In the genomic region with DNA sequence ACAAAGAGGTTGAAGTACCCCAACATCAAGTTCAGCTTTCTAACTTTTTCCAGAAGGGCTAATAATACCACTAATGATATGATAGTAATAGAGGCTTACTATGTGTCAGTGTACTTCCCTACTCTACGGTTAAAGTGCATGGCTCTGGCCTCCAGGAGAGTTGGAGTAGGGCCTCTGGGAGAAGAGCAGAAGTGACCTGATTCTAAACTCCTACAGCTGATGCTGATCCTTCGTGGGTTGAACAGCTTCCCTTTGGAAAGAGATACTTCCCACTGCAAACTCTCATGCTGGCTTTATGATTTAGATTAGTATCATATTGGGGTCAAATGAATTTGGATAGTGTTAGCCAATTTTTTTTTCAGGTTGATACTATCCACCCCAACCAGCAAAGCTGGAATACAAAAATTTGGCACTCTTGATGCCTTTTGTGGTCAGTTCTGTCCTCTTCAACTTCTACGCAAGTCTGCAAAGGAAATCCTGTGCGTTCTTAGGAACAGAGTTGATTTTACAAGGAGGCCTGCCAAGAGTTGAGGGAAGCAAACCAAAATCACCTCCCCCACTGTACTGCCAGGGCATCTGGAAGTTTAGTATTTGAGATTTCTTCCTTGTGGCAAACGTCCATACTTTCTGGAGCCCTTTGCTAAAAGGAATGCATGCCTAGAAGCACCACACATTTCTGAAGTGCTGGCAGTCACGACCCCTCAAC, we compare ENCODE assay signal across 13 cellular contexts. TPM values are rescaled to one million over a fixed set of nuclear protein-coding genes. Genes with fewer than 3 reads are reported as not detected.
DNase-seq lines count a peak whose midpoint lies in the region; ATAC-seq and TF ChIP-seq lines count a peak whose summit lies in the region.
"Had no signal": no experiment of that assay in that cellular context is flagged by ENCODE, and none has a peak within 500 bp of the region (broad histone marks: within the 10 kb centered on the region; RNA-seq: fewer than 3 reads in every experiment).

No MANE protein-coding gene starts in this region.

- TF ChIP-seq CTCF in adrenal gland (IDR thresholded peaks at IDR 0.05) (no peak), heart right ventricle (IDR thresholded peaks at IDR 0.05) (no peak)

- intact Hi-C loops in adrenal gland (cut with DNase I) (no loop called here), heart right ventricle (cut with DNase I) (no loop called here)

- WGBS in adrenal gland, 4 donors, result 45 to 58% (median 50%) methylated on average over 6 of the region's 6 CpGs
- WGBS in heart right ventricle, 2 donors, result 31 to 43% methylated on average over 6 of the region's 6 CpGs

- H3K4me1 ChIP-seq in adrenal gland (replicated peaks in 1 of 2), result no peaks in the 10 kb centered on the region
- peaks cover 0 to 43% (median 30%) of the 10 kb centered on the region in 9 donors for H3K4me1 ChIP-seq in heart right ventricle
- H3K4me1 ChIP-seq: Caco-2 had no signal

- H3K36me3 ChIP-seq in adrenal gland (replicated peaks in 1 of 2), result no peaks in the 10 kb centered on the region
- H3K36me3 ChIP-seq in heart right ventricle, result no peaks in the 10 kb centered on the region

- H3K27me3 ChIP-seq in adrenal gland, result no peaks in the 10 kb centered on the region
- H3K27me3 ChIP-seq in heart right ventricle, result no peaks in the 10 kb centered on the region

- DNase-seq in EL (peak; percentile 56), adrenal gland (peak in 5 of 7 donors; percentile 20 to 61 (median 31)), heart right ventricle (peak in 1 of 2 donors; percentile 74), skeletal muscle cell (ENCODE audit: low read depth) (peak; percentile 64), amniotic stem cell (lab: John Stamatoyannopoulos, UW) (no peak), hippocampal formation (lab: John Stamatoyannopoulos, UW) (no peak)
- DNase-seq in stimulated activated naive CD4-positive, alpha-beta T cell (lab: John Stamatoyannopoulos, UW), result no peak
- no peak for DNase-seq in activated CD8-positive, alpha-beta memory T cell treated with anti-CD3 and anti-CD28 coated beads, Interleukin-2, amount 50 U/mL, for 48 hours
- DNase-seq: Caco-2, caudate nucleus, NCI-H1105 treated with DMSO at 0.1 percent for 48 hours, T-helper 9 cell had no signal

- TF ChIP-seq POLR2A in adrenal gland (IDR thresholded peaks at IDR 0.05), result no peak

- H3K9me3 ChIP-seq in adrenal gland (replicated peaks in 1 of 3) (no peaks in the 10 kb centered on the region), heart right ventricle (peaks cover 0 to 4% (median 0%) of the 10 kb centered on the region in 11 donors)

- peak; percentile 76 to 93 (median 90) for ATAC-seq in heart right ventricle

- H3K4me3 ChIP-seq in adrenal gland (no peak overlapping the region), heart right ventricle (no peak overlapping the region), skeletal muscle cell (ENCODE audit: low read depth, low read length) (no peak overlapping the region)

- H3K27ac ChIP-seq in adrenal gland (peak overlapping the region in 1 of 5 donors; percentile 65), heart right ventricle (peak overlapping the region in 7 of 10 donors; percentile 15 to 71 (median 57))
- H3K27ac ChIP-seq: HL-60 had no signal

RNA-seq across cellular contexts. Expression of gene TMEM212, which starts 17.8 kb away (rescaled TPM):
- total RNA-seq in adrenal gland (not detected), heart right ventricle (not detected)
- polyA plus RNA-seq in adrenal gland (not detected), heart right ventricle (not detected)
- total RNA-seq: Caco-2 had no signal

RNA-seq across cellular contexts. Expression of gene PLD1, which starts 50.7 kb away (rescaled TPM):
- total RNA-seq in adrenal gland (100 to 1,000 TPM in 6 of 8 donors, 10 to 100 TPM in 2; 60.3 to 178 (median 126) TPM), heart right ventricle (10 to 100 TPM; 51.4 to 83.3 (median 67.1) TPM)
- polyA plus RNA-seq in adrenal gland (10 to 100 TPM; 25.7 to 79.8 (median 36.5) TPM), heart right ventricle (10 to 100 TPM; 10.5 to 13.3 TPM)

Comparison
In these comparisons a context has a peak if more than half of its experiments do, and no peak if none do; other contexts are left out.
1. DNase-seq: peak in EL (single experiment), adrenal gland (5 of 7) and skeletal muscle cell (single experiment); none in stimulated activated naive CD4-positive, alpha-beta T cell (0 of 6), activated CD8-positive, alpha-beta memory T cell treated with anti-CD3 and anti-CD28 coated beads, Interleukin-2, amount 50 U/mL, for 48 hours (single experiment), amniotic stem cell (single experiment) and hippocampal formation (0 of 2).